ENCODE assay signal across 29 cellular contexts in the genomic region with DNA sequence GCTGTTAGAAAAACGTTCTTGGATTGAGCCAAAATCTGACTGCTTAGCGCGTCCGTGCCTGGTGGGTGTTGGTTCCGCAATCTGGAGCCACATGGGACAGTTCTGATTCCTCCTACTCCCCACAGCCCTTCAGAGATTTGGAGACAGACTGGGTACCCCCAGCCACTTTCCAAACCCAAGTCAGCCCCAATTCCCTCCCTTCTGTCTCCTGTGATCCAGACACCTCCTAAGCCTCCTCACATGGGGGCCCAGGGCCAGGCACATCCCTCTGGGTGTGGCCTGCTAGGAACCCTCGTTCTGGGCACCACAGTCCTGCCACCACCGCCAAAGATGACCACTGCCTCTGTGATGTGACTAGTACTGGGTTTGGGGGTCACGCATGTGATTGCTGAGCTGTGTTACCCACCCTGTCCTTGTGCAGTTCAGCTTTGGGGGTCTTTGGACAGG. TPM values are rescaled to one million over a fixed set of nuclear protein-coding genes. Genes with fewer than 3 reads are reported as not detected.
DNase-seq lines count a peak whose midpoint lies in the region; ATAC-seq and TF ChIP-seq lines count a peak whose summit lies in the region.
"Had no signal": no experiment of that assay in that cellular context is flagged by ENCODE, and none has a peak within 500 bp of the region (broad histone marks: within the 10 kb centered on the region; RNA-seq: fewer than 3 reads in every experiment).

No MANE protein-coding gene starts in this region.

- H3K79me2 ChIP-seq in neural progenitor cell (ENCODE audit: low read depth): no peaks in the 10 kb centered on the region

- H3K27me3 ChIP-seq in A673 (replicated peaks; ENCODE audit: insufficient read depth, low read depth, low read length, poor library complexity) (no peaks in the 10 kb centered on the region), neural progenitor cell (no peaks in the 10 kb centered on the region)
- H3K27me3 ChIP-seq: BE2C, MG63, ovary, uterus had no signal

- no peaks in the 10 kb centered on the region for H3F3A ChIP-seq in neural progenitor cell (ENCODE audit: low read depth)

- TF ChIP-seq CTCF in A673 (conservative IDR thresholded peaks at IDR 0.05; ENCODE audit: low read depth, low read length): no peak
- TF ChIP-seq CTCF in fibroblast of mammary gland (conservative IDR thresholded peaks at IDR 0.05; ENCODE audit: control insufficient read depth, insufficient read depth, low read depth, low read length): no peak
- TF ChIP-seq CTCF in neural progenitor cell (IDR thresholded peaks at IDR 0.05): no peak
- TF ChIP-seq CTCF in mucosa of descending colon (IDR thresholded peaks at IDR 0.05): no peak

- no peaks in the 10 kb centered on the region for H3K4me1 ChIP-seq in A673 (ENCODE audit: insufficient read depth, low read length, poor library complexity, severe bottlenecking)
- no peaks in the 10 kb centered on the region for H3K4me1 ChIP-seq in neural progenitor cell
- H3K4me1 ChIP-seq in mucosa of descending colon (ENCODE audit: low read depth): no peaks in the 10 kb centered on the region
- H3K4me1 ChIP-seq: A549, BE2C, uterus had no signal

- H3K9me3 ChIP-seq in A673 (ENCODE audit: low read depth, low read length, poor library complexity, severe bottlenecking) (no peaks in the 10 kb centered on the region), neural progenitor cell (ENCODE audit: low read depth) (no peaks in the 10 kb centered on the region), mucosa of descending colon (no peaks in the 10 kb centered on the region)
- H3K9me3 ChIP-seq: A549, BE2C, MG63, ovary, uterus had no signal

- peaks cover 10% of the 10 kb centered on the region for H3K27me3 Mint-ChIP-seq in neural progenitor cell (ENCODE audit: insufficient read depth, low read depth)

- no peak overlapping the region for H3K4me3 ChIP-seq in A673 (ENCODE audit: low read depth, low read length, poor library complexity, severe bottlenecking)
- H3K4me3 ChIP-seq in fibroblast of mammary gland (ENCODE audit: control insufficient read depth, low read depth, low read length): no peak overlapping the region
- H3K4me3 ChIP-seq in neural progenitor cell: no peak overlapping the region
- no peak overlapping the region for H3K4me3 ChIP-seq in mucosa of descending colon
- H3K4me3 ChIP-seq: A549, MG63, ovary, PC-9, uterus had no signal

- no peaks in the 10 kb centered on the region for H3K4me1 Mint-ChIP-seq in neural progenitor cell

- no peaks in the 10 kb centered on the region for H3K36me3 ChIP-seq in A673 (ENCODE audit: insufficient read depth, low read length, poor library complexity, severe bottlenecking)
- H3K36me3 ChIP-seq in neural progenitor cell: no peaks in the 10 kb centered on the region
- H3K36me3 ChIP-seq in mucosa of descending colon (ENCODE audit: low read depth): no peaks in the 10 kb centered on the region
- H3K36me3 ChIP-seq: BE2C, MG63, ovary, uterus had no signal

- DNase-seq in A673 (ENCODE audit: low spot score) (peak; percentile 21), GM03348 (ENCODE audit: low spot score) (peak; percentile 86), fibroblast of mammary gland (ENCODE audit: low read depth) (peak; percentile 79), neural progenitor cell (ENCODE audit: low spot score) (no peak), T-helper 9 cell (no peak), NCI-H226 (no peak), NCI-H2107 (lab: John Stamatoyannopoulos, UW) (no peak), mucosa of descending colon (no peak)
- DNase-seq: activated CD4-positive, alpha-beta T cell treated with anti-CD3 and anti-CD28 coated beads for 1 hour; activated CD8-positive, alpha-beta T cell treated with anti-CD3 and anti-CD28 coated beads, Interleukin-2, amount 10 ng/mL, durations not matched to agents 7 days and 5 days; BE2C; effector CD4-positive, alpha-beta T cell; glutamatergic neuron; KG1; MG63; natural killer cell; NCI-H2029; NCI-H2227 treated with DMSO at 0.1 percent for 48 hours; PC-9; SHP77; small intestine; T-helper 17 cell; uterus had no signal

- no peak overlapping the region for H2AFZ ChIP-seq in neural progenitor cell (replicated peaks)
- H2AFZ ChIP-seq: PC-9 had no signal

- ATAC-seq in mucosa of descending colon: no peak
- ATAC-seq: A549; activated CD8-positive, alpha-beta T cell treated with anti-CD3 and anti-CD28 coated beads, Interleukin-2, amount 10 ng/mL, durations not matched to agents 7 days and 5 days; natural killer cell; T-helper 17 cell had no signal

- H3K27ac ChIP-seq in A673 (ENCODE audit: low read depth, low read length, poor library complexity, severe bottlenecking): no peak overlapping the region
- no peak overlapping the region for H3K27ac ChIP-seq in neural progenitor cell
- H3K27ac ChIP-seq: A549, HL-60, ovary, PC-9, uterus had no signal

- H3K36me3 Mint-ChIP-seq in neural progenitor cell: no peaks in the 10 kb centered on the region
- H3K36me3 Mint-ChIP-seq: activated naive CD4-positive, alpha-beta T cell treated with anti-CD3 and anti-CD28 coated beads, Interleukin-2, amount 50 U/mL, for 24 hours; natural killer cell had no signal

- H3K27ac Mint-ChIP-seq in neural progenitor cell: peak overlapping the region; percentile 31
- H3K27ac Mint-ChIP-seq: activated CD8-positive, alpha-beta T cell treated with anti-CD3 and anti-CD28 coated beads, Interleukin-2, amount 10 ng/mL, durations not matched to agents 7 days and 5 days; activated naive CD4-positive, alpha-beta T cell treated with anti-CD3 and anti-CD28 coated beads, Interleukin-2, amount 50 U/mL, for 24 hours; natural killer cell; stimulated activated naive CD8-positive, alpha-beta T cell treated with anti-CD3 and anti-CD28 coated beads, Interleukin-15, Interleukin-2, amounts not matched to agents 100 ng/mL and 50 ng/mL, for 24 hours; T-helper 17 cell had no signal

- POLR2A ChIA-PET in A673 (lab: Charles Lee; ENCODE audit: low non-redundant PET): no interaction called here

- H4K20me1 ChIP-seq in neural progenitor cell (ENCODE audit: low read depth): no peaks in the 10 kb centered on the region

- no peaks in the 10 kb centered on the region for H3K9me3 Mint-ChIP-seq in neural progenitor cell
- H3K9me3 Mint-ChIP-seq: activated naive CD4-positive, alpha-beta T cell treated with anti-CD3 and anti-CD28 coated beads, Interleukin-2, amount 50 U/mL, for 24 hours; natural killer cell; stimulated activated naive CD8-positive, alpha-beta T cell treated with anti-CD3 and anti-CD28 coated beads, Interleukin-15, Interleukin-2, amounts not matched to agents 100 ng/mL and 50 ng/mL, for 24 hours had no signal

- CTCF ChIA-PET in A673 (lab: Charles Lee): no interaction called here

- intact Hi-C loops in A673 (cut with micrococcal nuclease; ENCODE audit: unreplicated experiment) (no loop called here), mucosa of descending colon (cut with DNase I, micrococcal nuclease) (no loop called here)

- no peak overlapping the region for H3K4me2 ChIP-seq in neural progenitor cell
- H3K4me2 ChIP-seq: A549, PC-9 had no signal

- H3K9ac ChIP-seq in neural progenitor cell: no peak overlapping the region

- no TSS peak for BruUV-seq in A673 (replicated peaks; lab: Mats Ljungman, UMichigan)

- no peak overlapping the region for H3K4me3 Mint-ChIP-seq in neural progenitor cell
- H3K4me3 Mint-ChIP-seq: activated CD8-positive, alpha-beta T cell treated with anti-CD3 and anti-CD28 coated beads, Interleukin-2, amount 10 ng/mL, durations not matched to agents 7 days and 5 days; activated naive CD4-positive, alpha-beta T cell treated with anti-CD3 and anti-CD28 coated beads, Interleukin-2, amount 50 U/mL, for 24 hours; natural killer cell; stimulated activated naive CD8-positive, alpha-beta T cell treated with anti-CD3 and anti-CD28 coated beads, Interleukin-15, Interleukin-2, amounts not matched to agents 100 ng/mL and 50 ng/mL, for 24 hours; T-helper 17 cell had no signal

RNA-seq across cellular contexts. Expression of gene PLA2G5, which starts 4.8 kb away (rescaled TPM):
- total RNA-seq in A673 (2021) (not detected in 2 replicates), neural progenitor cell (ENCODE audit: low replicate concordance) (not detected in 2 replicates), mucosa of descending colon (10 to 100 TPM in 1 of 3 donors, under 1 TPM in 2; 0.78 to 16.2 (median 0.94) TPM)
- total RNA-seq: activated CD8-positive, alpha-beta T cell treated with anti-CD3 and anti-CD28 coated beads, Interleukin-2, amount 10 ng/mL, durations not matched to agents 7 days and 5 days; natural killer cell; PC-9; T-helper 17 cell had no signal

RNA-seq across cellular contexts. Expression of gene PLA2G2D, which starts 44.6 kb away (rescaled TPM):
- total RNA-seq in A673 (2021) (not detected in 2 replicates), neural progenitor cell (ENCODE audit: low replicate concordance) (not detected in 2 replicates), mucosa of descending colon (under 1 TPM in 1 of 3 donors, not detected in 2; 0.22 TPM)
- total RNA-seq: activated CD8-positive, alpha-beta T cell treated with anti-CD3 and anti-CD28 coated beads, Interleukin-2, amount 10 ng/mL, durations not matched to agents 7 days and 5 days; lower leg skin; natural killer cell; PC-9; T-helper 17 cell; uterus had no signal

Comparison
In these comparisons a context has a peak if more than half of its experiments do, and no peak if none do; other contexts are left out.
1. DNase-seq: peak in A673 (single experiment), GM03348 (single experiment) and fibroblast of mammary gland (single experiment); none in neural progenitor cell (single experiment), T-helper 9 cell (single experiment), NCI-H226 (single experiment), NCI-H2107 (single experiment) and mucosa of descending colon (0 of 3).